In the genomic region with DNA sequence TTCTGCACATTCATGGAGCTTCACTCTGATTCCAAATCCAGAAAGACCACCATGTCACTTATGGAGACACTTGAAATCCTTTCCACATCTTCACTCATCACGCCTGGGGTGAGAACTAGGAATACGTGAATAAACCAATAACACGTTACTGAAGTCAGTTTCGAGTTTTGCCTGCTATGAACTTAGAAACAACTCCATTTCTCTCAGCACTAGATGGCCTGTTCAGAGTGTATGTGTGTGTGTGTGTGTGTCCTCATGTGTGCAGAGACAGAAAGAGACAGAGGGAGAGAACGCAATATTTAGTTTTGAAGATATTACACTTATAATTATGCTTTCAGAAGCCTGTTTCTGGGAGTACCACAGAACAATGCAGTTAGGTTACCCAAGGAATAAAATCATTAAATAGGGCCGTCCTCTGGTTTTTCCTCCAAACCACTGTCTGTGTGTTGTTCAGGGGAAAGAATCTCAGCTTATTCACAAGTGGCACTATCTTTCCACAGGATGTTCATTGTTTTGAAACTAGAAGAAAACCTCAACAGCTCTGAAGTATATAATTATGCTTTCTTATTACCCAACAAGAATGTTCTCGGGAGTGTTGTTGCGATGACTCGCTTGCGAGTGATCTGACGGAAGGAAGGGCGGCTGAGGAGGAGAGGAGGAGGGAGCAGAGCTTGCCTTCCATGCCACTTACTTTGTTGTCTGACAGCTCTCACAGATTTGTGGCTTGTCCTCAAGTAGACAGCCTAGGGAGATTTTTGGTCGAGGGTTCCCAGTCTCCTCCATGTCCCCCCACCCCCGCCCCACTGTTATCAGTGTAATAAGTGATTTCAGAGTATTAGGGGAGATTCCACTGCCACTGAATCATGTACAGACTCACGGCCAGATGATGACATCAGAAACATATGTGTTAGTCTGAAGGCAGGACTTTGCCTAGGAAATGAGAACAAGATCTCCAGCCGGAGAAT, we compare ENCODE assay signal across 8 cellular contexts.
A peak's percentile ranks its signal among the peaks of the same experiment; 100 is the strongest.
DNase-seq lines count a peak whose midpoint lies in the region; ATAC-seq and TF ChIP-seq lines count a peak whose summit lies in the region.

No MANE protein-coding gene starts in this region.

- H3K27me3 ChIP-seq in thyroid gland = no peaks in the 10 kb centered on the region

- H3K9me3 ChIP-seq in thyroid gland = no peaks in the 10 kb centered on the region

- H3K4me1 ChIP-seq in thyroid gland = peaks cover 33 to 37% of the 10 kb centered on the region in 2 donors

- peak; percentile 90 for DNase-seq in M059J (ENCODE audit: low read depth)
- peak; percentile 62 for DNase-seq in activated CD4-positive, alpha-beta T cell treated with anti-CD3 and anti-CD28 coated beads, Interleukin-2, amount 10 ng/mL, durations not matched to agents 7 days and 5 days
- DNase-seq in dermis blood vessel endothelial cell = peak; percentile 88
- DNase-seq in nephron progenitor cell = peak; percentile 10
- DNase-seq in thyroid gland = peak; percentile 42 to 51
- DNase-seq in GDM1 (lab: John Stamatoyannopoulos, UW) = no peak
- DNase-seq in NCI-H2196 treated with DMSO at 0.1 percent for 48 hours (lab: John Stamatoyannopoulos, UW; ENCODE audit: unreplicated experiment) = no peak

- no peaks in the 10 kb centered on the region for H3K27me3 Mint-ChIP-seq in activated CD4-positive, alpha-beta T cell treated with anti-CD3 and anti-CD28 coated beads, Interleukin-2, amount 10 ng/mL, durations not matched to agents 7 days and 5 days
- no peaks in the 10 kb centered on the region for H3K27me3 Mint-ChIP-seq in nephron progenitor cell (ENCODE audit: low read depth, poor library complexity)

- no peak for TF ChIP-seq CTCF in nephron progenitor cell (IDR thresholded peaks at IDR 0.05)
- TF ChIP-seq CTCF in thyroid gland (IDR thresholded peaks at IDR 0.05) = no peak

- ATAC-seq in HG02840 (IDR thresholded peaks at IDR 0.05; ENCODE audit: low FRiP score, unreplicated experiment) = no peak

- CTCF ChIA-PET in activated CD4-positive, alpha-beta T cell treated with anti-CD3 and anti-CD28 coated beads, Interleukin-2, amount 10 ng/mL, durations not matched to agents 7 days and 5 days (lab: Charles Lee) = interaction anchor here (0.7 to 1.8 kb wide), 9 partner anchors 9 to 134 kb away, joined by 3 to 6 read pairs (median 4); no protein-coding TSS in a partner anchor

- TF ChIP-seq POLR2A in thyroid gland (IDR thresholded peaks at IDR 0.05) = no peak

- no peak overlapping the region for H3K4me3 ChIP-seq in thyroid gland (replicated peaks in 1 of 3)

- H3K36me3 ChIP-seq in thyroid gland = no peaks in the 10 kb centered on the region

- H3K4me3 Mint-ChIP-seq in activated CD4-positive, alpha-beta T cell treated with anti-CD3 and anti-CD28 coated beads, Interleukin-2, amount 10 ng/mL, durations not matched to agents 7 days and 5 days = peak overlapping the region; percentile 38
- H3K4me3 Mint-ChIP-seq in nephron progenitor cell = peak overlapping the region; percentile 35

- peak overlapping the region; percentile 42 to 85 (median 54) for H3K27ac ChIP-seq in thyroid gland

- H3K4me1 Mint-ChIP-seq in activated CD4-positive, alpha-beta T cell treated with anti-CD3 and anti-CD28 coated beads, Interleukin-2, amount 10 ng/mL, durations not matched to agents 7 days and 5 days = peaks cover 56% of the 10 kb centered on the region
- peaks cover 38% of the 10 kb centered on the region for H3K4me1 Mint-ChIP-seq in nephron progenitor cell

- WGBS in thyroid gland, 2 donors = 61 to 70% methylated on average over 16 of the region's 16 CpGs

- peak overlapping the region; percentile 88 for H3K27ac Mint-ChIP-seq in activated CD4-positive, alpha-beta T cell treated with anti-CD3 and anti-CD28 coated beads, Interleukin-2, amount 10 ng/mL, durations not matched to agents 7 days and 5 days
- H3K27ac Mint-ChIP-seq in nephron progenitor cell = peak overlapping the region; percentile 85

- intact Hi-C loops in thyroid gland (cut with DNase I) = no loop called here

- H3K36me3 Mint-ChIP-seq in activated CD4-positive, alpha-beta T cell treated with anti-CD3 and anti-CD28 coated beads, Interleukin-2, amount 10 ng/mL, durations not matched to agents 7 days and 5 days (ENCODE audit: low read depth) = no peaks in the 10 kb centered on the region
- no peaks in the 10 kb centered on the region for H3K36me3 Mint-ChIP-seq in nephron progenitor cell (ENCODE audit: low read depth)

- POLR2A ChIA-PET in activated CD4-positive, alpha-beta T cell treated with anti-CD3 and anti-CD28 coated beads, Interleukin-2, amount 10 ng/mL, durations not matched to agents 7 days and 5 days (lab: Charles Lee) = interaction anchor here (1.0 kb wide), 1 partner anchor 20 kb away, joined by 3 read pairs; no protein-coding TSS in a partner anchor

- no peaks in the 10 kb centered on the region for H3K9me3 Mint-ChIP-seq in activated CD4-positive, alpha-beta T cell treated with anti-CD3 and anti-CD28 coated beads, Interleukin-2, amount 10 ng/mL, durations not matched to agents 7 days and 5 days
- no peaks in the 10 kb centered on the region for H3K9me3 Mint-ChIP-seq in nephron progenitor cell

Comparison
In these comparisons a context has a peak if more than half of its experiments do, and no peak if none do; other contexts are left out.
1. DNase-seq: peak in M059J (single experiment), activated CD4-positive, alpha-beta T cell treated with anti-CD3 and anti-CD28 coated beads, Interleukin-2, amount 10 ng/mL, durations not matched to agents 7 days and 5 days (single experiment), dermis blood vessel endothelial cell (single experiment), nephron progenitor cell (single experiment) and thyroid gland (2 of 2); none in GDM1 (single experiment) and NCI-H2196 treated with DMSO at 0.1 percent for 48 hours (single experiment).